Comparison of ENCODE assay signal across 16 cellular contexts in genomic region chr2:241390301-241391206, GRCh38. TPM values are rescaled to one million over a fixed set of nuclear protein-coding genes. Genes with fewer than 3 reads are reported as not detected.
DNase-seq lines count a peak whose midpoint lies in the region; ATAC-seq, FAIRE-seq and TF ChIP-seq lines count a peak whose summit lies in the region.
"Had no signal": no experiment of that assay in that cellular context is flagged by ENCODE, and none has a peak within 500 bp of the region (broad histone marks: within the 10 kb centered on the region; RNA-seq: fewer than 3 reads in every experiment).

No MANE protein-coding gene starts in this region.

- peak; percentile 67 for ATAC-seq in GM19035 (IDR thresholded peaks at IDR 0.05; ENCODE audit: unreplicated experiment)
- ATAC-seq in HG03280 (IDR thresholded peaks at IDR 0.05; ENCODE audit: unreplicated experiment): peak; percentile 57
- ATAC-seq in HG03159 (IDR thresholded peaks at IDR 0.05; ENCODE audit: unreplicated experiment): no peak
- ATAC-seq: CD8-positive, alpha-beta T cell; HepG2; PC-3 had no signal

- no peak overlapping the region for H3K27ac ChIP-seq in substantia nigra (ENCODE audit: low read depth, low read length, poor library complexity, severe bottlenecking)
- H3K27ac ChIP-seq: ascending aorta, neutrophil had no signal

- peak; percentile 55 for DNase-seq in GM12864 (ENCODE audit: low read depth)
- DNase-seq in epithelial cell of esophagus (ENCODE audit: low read depth): peak; percentile 96
- DNase-seq in frontal cortex (ENCODE audit: low spot score in 2 of 2): no peak
- DNase-seq in substantia nigra (lab: John Stamatoyannopoulos, UW): no peak
- DNase-seq in RPMI8226: no peak
- DNase-seq: activated CD4-positive, CD25-positive, alpha-beta regulatory T cell treated with anti-CD3 and anti-CD28 coated beads, Interleukin-2, amount 50 U/mL, for 72 hours; CD8-positive, alpha-beta T cell; mesendoderm; NCI-H1092; PC-3 had no signal

- FAIRE-seq in frontal cortex (lab: Jason Lieb, UNC): no peak
- FAIRE-seq: HepG2 had no signal

- no peak for TF ChIP-seq CTCF in GM12864 (IDR thresholded peaks at IDR 0.05; ENCODE audit: low read depth, low read length, missing control alignments)
- no peak for TF ChIP-seq CTCF in epithelial cell of esophagus (IDR thresholded peaks at IDR 0.05; ENCODE audit: insufficient read depth, low read depth, low read length, missing control alignments)

- H3K4me3 ChIP-seq in GM12864 (ENCODE audit: low read depth, low read length) (no peak overlapping the region), epithelial cell of esophagus (ENCODE audit: low read length) (no peak overlapping the region)
- H3K4me3 ChIP-seq: ascending aorta had no signal

RNA-seq across cellular contexts. Expression of gene FARP2, which starts 34.5 kb away (rescaled TPM):
- total RNA-seq in frontal cortex: 37.1 TPM

Comparison
In these comparisons a context has a peak if more than half of its experiments do, and no peak if none do; other contexts are left out.
1. DNase-seq: peak in GM12864 (single experiment) and epithelial cell of esophagus (single experiment); none in frontal cortex (0 of 2), substantia nigra (0 of 49) and RPMI8226 (single experiment).